In genomic region chr2:165558832-165559231, GRCh38 we compare ENCODE assay signal across 2 cellular contexts.
TF ChIP-seq lines count a peak whose summit lies in the region.

No MANE protein-coding gene starts in this region.

TF ChIP-seq in SK-N-SH, 30 proteins besides CTCF, POLR2A, EP300 and RAD21 (continued from another document):
- TF ChIP-seq ZBTB33 (IDR thresholded peaks at IDR 0.05; ENCODE audit: borderline replicate concordance, low read depth), result no peak
- TF ChIP-seq REST (IDR thresholded peaks at IDR 0.05; ENCODE audit: low read depth, low read length), result no peak
- TF ChIP-seq GABPA (IDR thresholded peaks at IDR 0.05; ENCODE audit: low read depth), result no peak
- no peak for TF ChIP-seq POLR2AphosphoS5 (IDR thresholded peaks at IDR 0.05; ENCODE audit: low read depth, low read length)
- no peak for TF ChIP-seq USF2 (IDR thresholded peaks at IDR 0.05; ENCODE audit: borderline replicate concordance, low read depth, low read length)
- TF ChIP-seq TCF12 (IDR thresholded peaks at IDR 0.05), result no peak
- no peak for TF ChIP-seq NFIC (IDR thresholded peaks at IDR 0.05; ENCODE audit: borderline replicate concordance)
- no peak for TF ChIP-seq TAF1 (IDR thresholded peaks at IDR 0.05; ENCODE audit: borderline replicate concordance, low read depth, low read length)
- TF ChIP-seq YY1 (IDR thresholded peaks at IDR 0.05; ENCODE audit: low read depth), result no peak
- no peak for TF ChIP-seq FOXJ3 (CRISPR knock-in tag; IDR thresholded peaks at IDR 0.05)
- no peak for TF ChIP-seq PBX3 (IDR thresholded peaks at IDR 0.05)
- no peak for TF ChIP-seq ELF1 (IDR thresholded peaks at IDR 0.05)
- no peak for TF ChIP-seq RCOR1 (IDR thresholded peaks at IDR 0.05; ENCODE audit: low read length)
- no peak for TF ChIP-seq EZH2phosphoT487 (IDR thresholded peaks at IDR 0.05; ENCODE audit: borderline replicate concordance, low read depth)

TF ChIP-seq in SK-N-SH treated with all-trans-retinoic acid at 6 μM for 48 hours, 23 proteins besides CTCF, POLR2A, EP300 and RAD21 (continued from another document):
- TF ChIP-seq CSRNP3 (CRISPR knock-in tag; IDR thresholded peaks at IDR 0.05) (no peak), CSDC2 (CRISPR knock-in tag; IDR thresholded peaks at IDR 0.05) (no peak), PPARA (CRISPR knock-in tag; IDR thresholded peaks at IDR 0.05; ENCODE audit: borderline replicate concordance) (no peak), ZFP30 (CRISPR knock-in tag; IDR thresholded peaks at IDR 0.05) (no peak), ISL1 (CRISPR knock-in tag; IDR thresholded peaks at IDR 0.05) (no peak), TSHZ2 (CRISPR knock-in tag; IDR thresholded peaks at IDR 0.05) (no peak), ZNF70 (CRISPR knock-in tag; IDR thresholded peaks at IDR 0.05) (no peak), OSR1 (CRISPR knock-in tag; IDR thresholded peaks at IDR 0.05) (no peak), TCF4 (CRISPR knock-in tag; IDR thresholded peaks at IDR 0.05; ENCODE audit: borderline replicate concordance) (no peak), ZNF8 (CRISPR knock-in tag; IDR thresholded peaks at IDR 0.05) (no peak), SNAI2 (CRISPR knock-in tag; IDR thresholded peaks at IDR 0.05) (no peak)
